ENCODE assay signal across 8 cellular contexts in the genomic region with DNA sequence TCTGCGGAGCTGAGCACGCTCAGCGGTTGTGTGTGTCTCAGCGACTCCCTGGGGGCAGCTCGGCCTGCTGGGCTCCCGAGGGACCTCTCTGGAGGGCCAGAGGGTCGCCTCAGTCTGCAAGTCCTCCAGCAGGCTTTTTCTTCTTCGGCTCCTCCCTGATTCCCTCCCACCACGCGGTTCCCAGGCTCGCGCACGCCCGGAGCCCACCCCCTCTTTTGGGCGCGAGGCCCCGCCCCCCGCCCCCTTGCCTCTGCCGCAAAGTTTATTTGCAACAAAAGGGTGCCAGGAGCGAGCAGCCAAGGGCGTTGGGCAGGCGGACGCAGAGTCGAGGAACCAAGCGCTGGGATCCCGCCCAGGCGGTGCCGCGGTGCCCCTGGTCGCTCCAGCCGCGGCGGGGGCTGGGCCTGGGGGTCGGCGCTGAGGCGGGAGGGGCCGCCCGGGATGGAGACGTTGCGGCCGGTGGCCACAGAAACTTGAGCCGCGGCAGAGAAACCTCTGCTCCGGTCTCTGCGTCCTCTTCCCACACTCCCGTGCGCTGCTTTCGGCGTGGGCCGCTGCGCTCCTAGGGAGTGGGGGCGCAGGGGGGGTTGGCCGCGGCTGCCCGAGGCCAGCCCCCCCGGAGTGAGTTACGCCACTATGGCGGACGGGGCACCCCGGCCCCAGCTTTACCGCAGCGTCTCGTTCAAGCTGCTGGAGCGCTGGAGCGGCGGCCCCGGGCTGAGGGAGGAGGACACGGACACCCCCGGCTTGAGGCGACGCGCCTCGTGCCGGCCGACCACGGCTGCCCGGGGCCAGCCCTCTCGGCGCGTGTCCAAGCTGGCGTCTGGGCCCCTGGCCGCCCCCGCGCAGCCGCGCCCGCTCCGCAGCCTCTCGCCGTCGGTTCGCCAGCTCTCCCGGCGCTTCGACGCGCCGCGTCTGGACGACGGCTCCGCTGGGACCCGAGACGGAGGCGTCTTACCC. TPM values are rescaled to one million over a fixed set of nuclear protein-coding genes. Genes with fewer than 3 reads are reported as not detected.
DNase-seq lines count a peak whose midpoint lies in the region; ATAC-seq and TF ChIP-seq lines count a peak whose summit lies in the region.

Gene ARHGEF17 (plus strand): TSS at position 274 of the 960 bp plus-strand sequence. CDS start 363 bp downstream, at position 637.

- H3K27me3 ChIP-seq in esophagus muscularis mucosa (no peaks in the 10 kb centered on the region), mucosa of rectum (ENCODE audit: control insufficient read depth in 2 of 2, insufficient read depth in 2 of 2, low read length in 2 of 2) (no peaks in the 10 kb centered on the region), stomach smooth muscle (ENCODE audit: control insufficient read depth in 1 of 2, insufficient read depth in 2 of 2, low read length in 2 of 2) (no peaks in the 10 kb centered on the region)

- peak within 1 kb of the TSS; percentile 87 for H3K4me3 Mint-ChIP-seq in activated T-helper 1 cell treated with anti-CD3 and anti-CD28 coated beads, Interleukin-12 subunit alpha, Interleukin-12 subunit beta, Interleukin-2, Interleukin-4 antibody, amounts not matched to agents 30 ng/mL and 10 ng/mL and 1 ng/mL, durations not matched to agents 14 hours and 24 hours and 36 hours

- TF ChIP-seq POLR2A in esophagus muscularis mucosa (IDR thresholded peaks at IDR 0.05; ENCODE audit: low read depth) = no peak

- H3K27ac ChIP-seq in esophagus muscularis mucosa (replicated peaks in 1 of 4) (peak within 1 kb of the TSS; percentile 94 to 100 (median 97)), mucosa of rectum (ENCODE audit: low read depth in 2 of 2, low read length in 2 of 2) (peak within 1 kb of the TSS; percentile 85 to 87), stomach smooth muscle (ENCODE audit: low read length) (peak within 1 kb of the TSS; percentile 97)

- no peaks in the 10 kb centered on the region for H3K9me3 Mint-ChIP-seq in activated T-helper 1 cell treated with anti-CD3 and anti-CD28 coated beads, Interleukin-12 subunit alpha, Interleukin-12 subunit beta, Interleukin-2, Interleukin-4 antibody, amounts not matched to agents 30 ng/mL and 10 ng/mL and 1 ng/mL, durations not matched to agents 14 hours and 24 hours and 36 hours

- intact Hi-C loops in activated T-helper 1 cell treated with anti-CD3 and anti-CD28 coated beads, Interleukin-12 subunit alpha, Interleukin-12 subunit beta, Interleukin-2, Interleukin-4 antibody, amounts not matched to agents 30 ng/mL and 10 ng/mL and 1 ng/mL, durations not matched to agents 14 hours and 24 hours and 36 hours (cut with micrococcal nuclease) = loop anchor here (1.0 to 5.0 kb wide), 2 partner anchors 43 to 1089 kb away; partner anchors contain the start of gene PGM2L1
- intact Hi-C loops in esophagus muscularis mucosa (cut with DNase I) = no loop called here

- H3K4me1 ChIP-seq in esophagus muscularis mucosa (peaks cover 40 to 66% (median 53%) of the 10 kb centered on the region in 4 donors), mucosa of rectum (ENCODE audit: control insufficient read depth in 2 of 2, insufficient read depth in 2 of 2, low read length in 2 of 2) (peaks cover 10 to 12% of the 10 kb centered on the region in 2 donors), stomach smooth muscle (ENCODE audit: control insufficient read depth, insufficient read depth, low read length) (peaks cover 53% of the 10 kb centered on the region)

- no peak for DNase-seq in AG09309 (ENCODE audit: low read depth)
- peak; percentile 85 to 87 for DNase-seq in NCI-H524 (lab: John Stamatoyannopoulos, UW)
- DNase-seq in activated T-helper 1 cell treated with anti-CD3 and anti-CD28 coated beads, Interleukin-12 subunit alpha, Interleukin-12 subunit beta, Interleukin-2, Interleukin-4 antibody, amounts not matched to agents 30 ng/mL and 10 ng/mL and 1 ng/mL, durations not matched to agents 14 hours and 24 hours and 36 hours (ENCODE audit: low spot score) = peak; percentile 19
- no peak for DNase-seq in esophagus muscularis mucosa (ENCODE audit: extremely low spot score)

- H3K4me3 ChIP-seq in AG09309 (ENCODE audit: control insufficient read depth, low read depth, low read length) (peak within 1 kb of the TSS; percentile 47), esophagus muscularis mucosa (peak within 1 kb of the TSS; percentile 67 to 82 (median 70)), mucosa of rectum (ENCODE audit: low read length in 2 of 2) (peak within 1 kb of the TSS; percentile 69 to 78), stomach smooth muscle (ENCODE audit: low read length in 2 of 2) (peak within 1 kb of the TSS; percentile 77 to 87)

- H3K36me3 ChIP-seq in esophagus muscularis mucosa = peaks cover 0 to 10% (median 0%) of the 10 kb centered on the region in 4 donors
- no peaks in the 10 kb centered on the region for H3K36me3 ChIP-seq in mucosa of rectum (ENCODE audit: control insufficient read depth in 2 of 2, insufficient read depth in 2 of 2, low read length in 2 of 2)
- H3K36me3 ChIP-seq in stomach smooth muscle (ENCODE audit: control insufficient read depth in 2 of 2, insufficient read depth in 2 of 2, low read length in 2 of 2) = peaks cover 0 to 5% of the 10 kb centered on the region in 2 donors

- TF ChIP-seq CTCF in AG09309 (IDR thresholded peaks at IDR 0.05; ENCODE audit: control insufficient read depth, insufficient read depth, low read depth, low read length, missing control alignments) (no peak), esophagus muscularis mucosa (IDR thresholded peaks at IDR 0.05) (no peak)

- TF ChIP-seq EP300 in esophagus muscularis mucosa (IDR thresholded peaks at IDR 0.05) = no peak

- 0% methylated on average over 28 of the region's 105 CpGs for WGBS in esophagus muscularis mucosa

- H3K36me3 Mint-ChIP-seq in activated T-helper 1 cell treated with anti-CD3 and anti-CD28 coated beads, Interleukin-12 subunit alpha, Interleukin-12 subunit beta, Interleukin-2, Interleukin-4 antibody, amounts not matched to agents 30 ng/mL and 10 ng/mL and 1 ng/mL, durations not matched to agents 14 hours and 24 hours and 36 hours (ENCODE audit: low read depth) = no peaks in the 10 kb centered on the region

- H3K27ac Mint-ChIP-seq in activated T-helper 1 cell treated with anti-CD3 and anti-CD28 coated beads, Interleukin-12 subunit alpha, Interleukin-12 subunit beta, Interleukin-2, Interleukin-4 antibody, amounts not matched to agents 30 ng/mL and 10 ng/mL and 1 ng/mL, durations not matched to agents 14 hours and 24 hours and 36 hours = no peak within 1 kb of the TSS

- peaks cover 36% of the 10 kb centered on the region for H3K27me3 Mint-ChIP-seq in activated T-helper 1 cell treated with anti-CD3 and anti-CD28 coated beads, Interleukin-12 subunit alpha, Interleukin-12 subunit beta, Interleukin-2, Interleukin-4 antibody, amounts not matched to agents 30 ng/mL and 10 ng/mL and 1 ng/mL, durations not matched to agents 14 hours and 24 hours and 36 hours (ENCODE audit: insufficient read depth)

- H3K9me3 ChIP-seq in esophagus muscularis mucosa (no peaks in the 10 kb centered on the region), mucosa of rectum (ENCODE audit: control insufficient read depth in 2 of 2, low read length in 2 of 2) (no peaks in the 10 kb centered on the region), stomach smooth muscle (ENCODE audit: control insufficient read depth in 2 of 2, low read length in 2 of 2) (no peaks in the 10 kb centered on the region)

- H3K9ac ChIP-seq in mucosa of rectum (ENCODE audit: low read depth in 1 of 2, low read length in 2 of 2) (peak within 1 kb of the TSS; percentile 67 to 74), stomach smooth muscle (ENCODE audit: low read length in 2 of 2) (peak within 1 kb of the TSS; percentile 79 to 84)

- H3K4me1 Mint-ChIP-seq in activated T-helper 1 cell treated with anti-CD3 and anti-CD28 coated beads, Interleukin-12 subunit alpha, Interleukin-12 subunit beta, Interleukin-2, Interleukin-4 antibody, amounts not matched to agents 30 ng/mL and 10 ng/mL and 1 ng/mL, durations not matched to agents 14 hours and 24 hours and 36 hours (ENCODE audit: low read depth) = peaks cover 12% of the 10 kb centered on the region

- ATAC-seq in GM18870 (IDR thresholded peaks at IDR 0.05; ENCODE audit: unreplicated experiment) = peak; percentile 21
- peak; percentile 21 for ATAC-seq in HG03135 (IDR thresholded peaks at IDR 0.05; ENCODE audit: unreplicated experiment)

RNA-seq across cellular contexts. Expression of gene ARHGEF17, which starts in this region (rescaled TPM):
- 0.05 TPM in 1 of 2 replicates, not detected in the other for total RNA-seq in activated T-helper 1 cell treated with anti-CD3 and anti-CD28 coated beads, Interleukin-12 subunit alpha, Interleukin-12 subunit beta, Interleukin-2, Interleukin-4 antibody, amounts not matched to agents 30 ng/mL and 10 ng/mL and 1 ng/mL, durations not matched to agents 14 hours and 24 hours and 36 hours
- 100 to 1,000 TPM in 3 of 4 donors, 10 to 100 TPM in 1; 82.8 to 196 (median 122) TPM for total RNA-seq in esophagus muscularis mucosa

Comparison
In these comparisons a context has a peak if more than half of its experiments do, and no peak if none do; other contexts are left out.
1. RNA of gene ARHGEF17 (total RNA-seq): 82.8 to 196 TPM in esophagus muscularis mucosa; 0.05 TPM in activated T-helper 1 cell treated with anti-CD3 and anti-CD28 coated beads, Interleukin-12 subunit alpha, Interleukin-12 subunit beta, Interleukin-2, Interleukin-4 antibody, amounts not matched to agents 30 ng/mL and 10 ng/mL and 1 ng/mL, durations not matched to agents 14 hours and 24 hours and 36 hours; every median in the first group is over 10 times any median in the second.
2. Peak in DNase-seq in activated T-helper 1 cell treated with anti-CD3 and anti-CD28 coated beads, Interleukin-12 subunit alpha, Interleukin-12 subunit beta, Interleukin-2, Interleukin-4 antibody, amounts not matched to agents 30 ng/mL and 10 ng/mL and 1 ng/mL, durations not matched to agents 14 hours and 24 hours and 36 hours; RNA of the gene not detected or under 1 TPM.
3. DNase-seq: peak in NCI-H524 (2 of 2); none in AG09309 (single experiment) and esophagus muscularis mucosa (single experiment).
4. Peak in every context shown above with its lines, with median percentiles within 50 percentile points of each other: H3K4me3 ChIP-seq and H3K27ac ChIP-seq.